In the genomic region with DNA sequence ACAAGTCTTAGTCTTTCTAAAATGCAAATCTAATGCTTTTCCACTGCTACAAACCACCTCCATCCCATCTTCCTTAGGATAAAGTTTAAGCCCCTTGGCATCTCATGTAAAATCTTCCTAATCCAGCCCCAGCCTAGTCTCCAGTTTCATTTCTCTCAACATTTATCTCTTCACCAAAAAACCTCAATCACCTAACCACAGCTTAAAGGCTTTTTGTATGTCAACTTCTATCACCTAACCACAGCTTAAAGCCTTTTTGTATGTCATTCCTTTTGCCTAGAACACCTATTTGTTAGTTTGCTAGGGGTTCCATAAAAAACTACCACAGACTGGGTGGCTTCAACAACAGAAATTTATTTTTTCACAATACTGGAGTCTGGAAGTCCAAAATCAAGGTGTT, we compare ENCODE assay signal across 1 cellular context.
TF ChIP-seq lines count a peak whose summit lies in the region.

No MANE protein-coding gene starts in this region.

TF ChIP-seq in K562, 482 proteins besides CTCF, POLR2A, EP300 and RAD21:
- TF ChIP-seq SNRNP70 (optimal IDR thresholded peaks at IDR 0.05; ENCODE audit: low read depth, low read length): no peak
- TF ChIP-seq HMBOX1 (IDR thresholded peaks at IDR 0.05): peak; percentile 38
- 0 out of 2 replicates have a peak, but pooled peaks have one; percentile 20 for TF ChIP-seq TCF3 (CRISPR knock-in tag; IDR thresholded peaks at IDR 0.05)
- no peak for TF ChIP-seq STAT5A (IDR thresholded peaks at IDR 0.05; ENCODE audit: borderline replicate concordance, low read length)
- TF ChIP-seq CBFA2T3 (IDR thresholded peaks at IDR 0.05): peak; percentile 41; the same call in 1 of the 2 replicates
- TF ChIP-seq RCOR1 (IDR thresholded peaks at IDR 0.05; ENCODE audit: borderline replicate concordance in 1 of 2, low read depth in 2 of 2, low read length in 2 of 2): 0 out of 4 replicates have a peak, but pooled peaks of 1 of the 2 experiments have one; percentile 27
- TF ChIP-seq ZBTB43 (CRISPR knock-in tag; IDR thresholded peaks at IDR 0.05): no peak
- no peak for TF ChIP-seq FOSL1 (tag; conservative IDR thresholded peaks at IDR 0.05)
- TF ChIP-seq, protein P1, sequence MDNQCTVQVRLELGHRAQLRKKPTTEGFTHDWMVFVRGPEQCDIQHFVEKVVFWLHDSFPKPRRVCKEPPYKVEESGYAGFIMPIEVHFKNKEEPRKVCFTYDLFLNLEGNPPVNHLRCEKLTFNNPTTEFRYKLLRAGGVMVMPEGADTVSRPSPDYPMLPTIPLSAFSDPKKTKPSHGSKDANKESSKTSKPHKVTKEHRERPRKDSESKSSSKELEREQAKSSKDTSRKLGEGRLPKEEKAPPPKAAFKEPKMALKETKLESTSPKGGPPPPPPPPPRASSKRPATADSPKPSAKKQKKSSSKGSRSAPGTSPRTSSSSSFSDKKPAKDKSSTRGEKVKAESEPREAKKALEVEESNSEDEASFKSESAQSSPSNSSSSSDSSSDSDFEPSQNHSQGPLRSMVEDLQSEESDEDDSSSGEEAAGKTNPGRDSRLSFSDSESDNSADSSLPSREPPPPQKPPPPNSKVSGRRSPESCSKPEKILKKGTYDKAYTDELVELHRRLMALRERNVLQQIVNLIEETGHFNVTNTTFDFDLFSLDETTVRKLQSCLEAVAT (IDR thresholded peaks at IDR 0.05): peak in 1 of 2 experiments; percentile 42; a peak in 1 of 4 replicates
- no peak for TF ChIP-seq ZHX1 (conservative IDR thresholded peaks at IDR 0.05; ENCODE audit: low read length)
- no peak for TF ChIP-seq HNRNPUL1 (IDR thresholded peaks at IDR 0.05; ENCODE audit: low read length)
- TF ChIP-seq TAL1 (IDR thresholded peaks at IDR 0.05): peak; percentile 19; the same call in 1 of the 2 replicates
- 0 out of 2 replicates have a peak, but pooled peaks have one; percentile 23 for TF ChIP-seq TEAD4 (IDR thresholded peaks at IDR 0.05; ENCODE audit: low read length)
- TF ChIP-seq TEAD4 (CRISPR knock-in tag; IDR thresholded peaks at IDR 0.05; ENCODE audit: borderline replicate concordance): no peak
- 0 out of 2 replicates have a peak, but pooled peaks have one; percentile 25 for TF ChIP-seq DPF2 (IDR thresholded peaks at IDR 0.05)
- TF ChIP-seq MYC (IDR thresholded peaks at IDR 0.05; ENCODE audit: low read depth, low read length): no peak
- TF ChIP-seq MYC (CRISPR knock-in tag; IDR thresholded peaks at IDR 0.05; ENCODE audit: borderline replicate concordance, low read depth): no peak
- TF ChIP-seq ESRRA (IDR thresholded peaks at IDR 0.05; ENCODE audit: borderline replicate concordance, low read depth): peak; percentile 53; the same call in 1 of the 2 replicates
- TF ChIP-seq HDAC1 (IDR thresholded peaks at IDR 0.05): 0 out of 4 replicates have a peak, but pooled peaks of 1 of the 2 experiments have one; percentile 20
- TF ChIP-seq RBFOX2 (IDR thresholded peaks at IDR 0.05; ENCODE audit: low read depth, low read length): no peak
TF ChIP-seq in K562: peak in this region for 10.
